39 cellular contexts compared by ENCODE assay signal in genomic region chr13:87952377-87952776, GRCh38.
"Had no signal": no experiment of that assay in that cellular context is flagged by ENCODE, and none has a peak within 500 bp of the region (broad histone marks: within the 10 kb centered on the region; RNA-seq: fewer than 3 reads in every experiment).

No MANE protein-coding gene starts in this region.

- H3K4me1 Mint-ChIP-seq: activated B cell treated with CpG ODN at 0.5 μM for 24 hours; activated CD4-positive, alpha-beta T cell treated with anti-CD3 and anti-CD28 coated beads, Interleukin-2, amount 10 ng/mL, durations not matched to agents 24 days and 14 days; activated naive CD4-positive, alpha-beta T cell treated with anti-CD3 and anti-CD28 coated beads, Interleukin-2, amount 50 U/mL, for 24 hours; activated naive CD8-positive, alpha-beta T cell treated with anti-CD3 and anti-CD28 coated beads, Interleukin-2, amount 10 ng/mL, durations not matched to agents 7 days and 5 days; activated naive CD8-positive, alpha-beta T cell treated with anti-CD3 and anti-CD28 coated beads, Interleukin-2, amount 50 U/mL, for 24 hours; activated T-helper 17 cell treated with anti-CD3 and anti-CD28 coated beads, Interleukin-2, amount 50 U/mL, for 72 hours; central memory CD8-positive, alpha-beta T cell had no signal

- H3K9me3 ChIP-seq: ascending aorta had no signal

- H3K9me3 Mint-ChIP-seq: activated B cell treated with CpG ODN at 0.5 μM for 24 hours; activated CD4-positive, alpha-beta memory T cell treated with anti-CD3 and anti-CD28 coated beads for 36 hours; activated CD4-positive, alpha-beta T cell treated with anti-CD3 and anti-CD28 coated beads, Interleukin-2, amount 10 ng/mL, durations not matched to agents 24 days and 14 days; activated naive CD4-positive, alpha-beta T cell treated with anti-CD3 and anti-CD28 coated beads for 36 hours; activated naive CD4-positive, alpha-beta T cell treated with anti-CD3 and anti-CD28 coated beads, Interleukin-2, amount 50 U/mL, for 24 hours; activated naive CD8-positive, alpha-beta T cell treated with anti-CD3 and anti-CD28 coated beads, Interleukin-2, amount 10 ng/mL, durations not matched to agents 7 days and 5 days; activated T-cell treated with anti-CD3 and anti-CD28 coated beads, Interleukin-2, amount 50 U/mL, for 4 hours; activated T-helper 1 cell treated with anti-CD3 and anti-CD28 coated beads, Interleukin-12 subunit alpha, Interleukin-12 subunit beta, Interleukin-2, Interleukin-4 antibody, amounts not matched to agents 30 ng/mL and 10 ng/mL and 1 ng/mL, durations not matched to agents 14 hours and 24 hours and 36 hours; brain; central memory CD8-positive, alpha-beta T cell; T-helper 2 cell treated with Interferon-gamma antibody and Interleukin-4, amounts not matched to agents 5 μg/mL and 100 μg/mL, for 36 hours had no signal

- H3K36me3 ChIP-seq: ascending aorta, cardiac muscle cell had no signal

- ATAC-seq: activated CD8-positive, alpha-beta T cell treated with anti-CD3 and anti-CD28 coated beads for 36 hours; activated naive CD8-positive, alpha-beta T cell treated with anti-CD3 and anti-CD28 coated beads, Interleukin-2, amount 50 U/mL, for 24 hours; activated T-cell treated with anti-CD3 and anti-CD28 coated beads, Interleukin-2, amount 50 U/mL, for 4 hours; activated T-cell treated with anti-CD3 and anti-CD28 coated beads, Interleukin-2, amount 50 U/mL, for 72 hours; activated T-helper 17 cell treated with anti-CD3 and anti-CD28 coated beads, Interleukin-2, amount 50 U/mL, for 72 hours had no signal

- H3K27ac ChIP-seq: ascending aorta, cardiac muscle cell, VCaP had no signal

- H3K27ac Mint-ChIP-seq: activated B cell treated with CpG ODN at 0.5 μM for 24 hours; activated CD4-positive, alpha-beta memory T cell treated with anti-CD3 and anti-CD28 coated beads for 36 hours; activated CD4-positive, alpha-beta T cell treated with anti-CD3 and anti-CD28 coated beads, Interleukin-2, amount 10 ng/mL, durations not matched to agents 24 days and 14 days; activated CD8-positive, alpha-beta T cell treated with anti-CD3 and anti-CD28 coated beads for 36 hours; activated naive CD4-positive, alpha-beta T cell treated with anti-CD3 and anti-CD28 coated beads for 36 hours; activated naive CD4-positive, alpha-beta T cell treated with anti-CD3 and anti-CD28 coated beads, Interleukin-2, amount 50 U/mL, for 24 hours; activated naive CD8-positive, alpha-beta T cell; activated naive CD8-positive, alpha-beta T cell treated with anti-CD3 and anti-CD28 coated beads, Interleukin-2, amount 10 ng/mL, durations not matched to agents 7 days and 5 days; activated naive CD8-positive, alpha-beta T cell treated with anti-CD3 and anti-CD28 coated beads, Interleukin-2, amount 50 U/mL, for 24 hours; activated T-cell treated with anti-CD3 and anti-CD28 coated beads, Interleukin-2, amount 50 U/mL, for 72 hours; activated T-helper 1 cell treated with anti-CD3 and anti-CD28 coated beads, Interleukin-12 subunit alpha, Interleukin-12 subunit beta, Interleukin-2, Interleukin-4 antibody, amounts not matched to agents 30 ng/mL and 10 ng/mL and 1 ng/mL, durations not matched to agents 14 hours and 24 hours and 36 hours; activated T-helper 17 cell treated with anti-CD3 and anti-CD28 coated beads, Interleukin-2, amount 50 U/mL, for 72 hours; T-helper 1 cell treated with Interleukin-12 subunit alpha and Interleukin-12 subunit beta and Interleukin-4 antibody, amounts not matched to agents 30 μg/mL and 1 μg/mL, for 36 hours; T-helper 2 cell treated with Interferon-gamma antibody and Interleukin-4, amounts not matched to agents 5 μg/mL and 100 μg/mL, for 36 hours had no signal

- H3K4me3 Mint-ChIP-seq: activated B cell treated with CpG ODN at 0.5 μM for 24 hours; activated CD4-positive, alpha-beta memory T cell treated with anti-CD3 and anti-CD28 coated beads for 36 hours; activated CD4-positive, alpha-beta T cell treated with anti-CD3 and anti-CD28 coated beads, Interleukin-2, amount 10 ng/mL, durations not matched to agents 24 days and 14 days; activated CD8-positive, alpha-beta T cell treated with anti-CD3 and anti-CD28 coated beads for 36 hours; activated naive CD4-positive, alpha-beta T cell treated with anti-CD3 and anti-CD28 coated beads for 36 hours; activated naive CD4-positive, alpha-beta T cell treated with anti-CD3 and anti-CD28 coated beads, Interleukin-2, amount 50 U/mL, for 24 hours; activated naive CD8-positive, alpha-beta T cell; activated naive CD8-positive, alpha-beta T cell treated with anti-CD3 and anti-CD28 coated beads, Interleukin-2, amount 10 ng/mL, durations not matched to agents 7 days and 5 days; activated naive CD8-positive, alpha-beta T cell treated with anti-CD3 and anti-CD28 coated beads, Interleukin-2, amount 50 U/mL, for 24 hours; activated T-cell treated with anti-CD3 and anti-CD28 coated beads, Interleukin-2, amount 50 U/mL, for 4 hours; activated T-cell treated with anti-CD3 and anti-CD28 coated beads, Interleukin-2, amount 50 U/mL, for 72 hours; activated T-helper 1 cell treated with anti-CD3 and anti-CD28 coated beads, Interleukin-12 subunit alpha, Interleukin-12 subunit beta, Interleukin-2, Interleukin-4 antibody, amounts not matched to agents 30 ng/mL and 10 ng/mL and 1 ng/mL, durations not matched to agents 14 hours and 24 hours and 36 hours; activated T-helper 17 cell treated with anti-CD3 and anti-CD28 coated beads, Interleukin-2, amount 50 U/mL, for 72 hours; brain; central memory CD8-positive, alpha-beta T cell; T-helper 1 cell treated with Interleukin-12 subunit alpha and Interleukin-12 subunit beta and Interleukin-4 antibody, amounts not matched to agents 30 μg/mL and 1 μg/mL, for 36 hours; T-helper 2 cell treated with Interferon-gamma antibody and Interleukin-4, amounts not matched to agents 5 μg/mL and 100 μg/mL, for 36 hours had no signal

- H3K27me3 Mint-ChIP-seq: activated B cell treated with CpG ODN at 0.5 μM for 24 hours; activated CD4-positive, alpha-beta memory T cell treated with anti-CD3 and anti-CD28 coated beads for 36 hours; activated CD4-positive, alpha-beta T cell treated with anti-CD3 and anti-CD28 coated beads, Interleukin-2, amount 10 ng/mL, durations not matched to agents 24 days and 14 days; activated CD8-positive, alpha-beta T cell treated with anti-CD3 and anti-CD28 coated beads for 36 hours; activated naive CD4-positive, alpha-beta T cell treated with anti-CD3 and anti-CD28 coated beads, Interleukin-2, amount 50 U/mL, for 24 hours; activated naive CD8-positive, alpha-beta T cell; activated naive CD8-positive, alpha-beta T cell treated with anti-CD3 and anti-CD28 coated beads, Interleukin-2, amount 10 ng/mL, durations not matched to agents 7 days and 5 days; activated naive CD8-positive, alpha-beta T cell treated with anti-CD3 and anti-CD28 coated beads, Interleukin-2, amount 50 U/mL, for 24 hours; activated T-helper 17 cell treated with anti-CD3 and anti-CD28 coated beads, Interleukin-2, amount 50 U/mL, for 72 hours; brain; central memory CD8-positive, alpha-beta T cell had no signal

- FAIRE-seq: bronchial epithelial cell, TTC549 had no signal

- H3K36me3 Mint-ChIP-seq: activated CD4-positive, alpha-beta memory T cell treated with anti-CD3 and anti-CD28 coated beads for 36 hours; activated naive CD4-positive, alpha-beta T cell treated with anti-CD3 and anti-CD28 coated beads, Interleukin-2, amount 50 U/mL, for 24 hours; activated naive CD8-positive, alpha-beta T cell; activated naive CD8-positive, alpha-beta T cell treated with anti-CD3 and anti-CD28 coated beads, Interleukin-2, amount 10 ng/mL, durations not matched to agents 7 days and 5 days; brain had no signal

- H3K4me1 ChIP-seq: ascending aorta had no signal

- DNase-seq: activated B cell treated with CpG ODN at 0.5 μM for 24 hours; activated CD4-positive, alpha-beta memory T cell treated with anti-CD3 and anti-CD28 coated beads for 36 hours; activated CD4-positive, alpha-beta T cell treated with anti-CD3 and anti-CD28 coated beads for 4 hours; activated CD4-positive, alpha-beta T cell treated with anti-CD3 and anti-CD28 coated beads, Interleukin-2, amount 10 ng/mL, durations not matched to agents 24 days and 14 days; activated CD4-positive, alpha-beta T cell treated with anti-CD3 and anti-CD28 coated beads, Interleukin-2, amount 50 U/mL, for 1 hour; activated CD4-positive, alpha-beta T cell treated with anti-CD3 and anti-CD28 coated beads, Interleukin-2, amount 50 U/mL, for 4 hours; activated CD4-positive, CD25-positive, alpha-beta regulatory T cell treated with anti-CD3 and anti-CD28 coated beads, Interleukin-2, amount 50 U/mL, for 72 hours; activated CD8-positive, alpha-beta memory T cell treated with anti-CD3 and anti-CD28 coated beads, Interleukin-2, amount 50 U/mL, for 4 hours; activated CD8-positive, alpha-beta T cell treated with anti-CD3 and anti-CD28 coated beads for 36 hours; activated effector memory CD4-positive, alpha-beta T cell treated with anti-CD3 and anti-CD28 coated beads, Interleukin-2, amount 50 U/mL, for 16 hours; activated gamma-delta T cell treated with Interleukin-2 at 50 U/mL for 16 hours; activated naive CD4-positive, alpha-beta T cell; activated naive CD4-positive, alpha-beta T cell treated with anti-CD3 and anti-CD28 coated beads for 36 hours; activated naive CD8-positive, alpha-beta T cell treated with anti-CD3 and anti-CD28 coated beads, Interleukin-2, amount 10 ng/mL, durations not matched to agents 7 days and 5 days; activated naive CD8-positive, alpha-beta T cell treated with anti-CD3 and anti-CD28 coated beads, Interleukin-2, amount 50 U/mL, for 24 hours; activated T-cell treated with anti-CD3 and anti-CD28 coated beads for 4 hours; activated T-cell treated with anti-CD3 and anti-CD28 coated beads, Interleukin-2, amount 50 U/mL, for 1 hour; activated T-cell treated with anti-CD3 and anti-CD28 coated beads, Interleukin-2, amount 50 U/mL, for 4 hours; activated T-cell treated with anti-CD3 and anti-CD28 coated beads, Interleukin-2, amount 50 U/mL, for 72 hours; amygdala; anterior cingulate cortex; caudate nucleus; SW 1271; T-helper 1 cell; T-helper 2 cell; T-helper 9 cell had no signal

- H3K27me3 ChIP-seq: ascending aorta, cardiac muscle cell had no signal

- H3K4me3 ChIP-seq: ascending aorta, cardiac muscle cell had no signal
